Comparison of ENCODE assay signal across 12 cellular contexts in the genomic region with DNA sequence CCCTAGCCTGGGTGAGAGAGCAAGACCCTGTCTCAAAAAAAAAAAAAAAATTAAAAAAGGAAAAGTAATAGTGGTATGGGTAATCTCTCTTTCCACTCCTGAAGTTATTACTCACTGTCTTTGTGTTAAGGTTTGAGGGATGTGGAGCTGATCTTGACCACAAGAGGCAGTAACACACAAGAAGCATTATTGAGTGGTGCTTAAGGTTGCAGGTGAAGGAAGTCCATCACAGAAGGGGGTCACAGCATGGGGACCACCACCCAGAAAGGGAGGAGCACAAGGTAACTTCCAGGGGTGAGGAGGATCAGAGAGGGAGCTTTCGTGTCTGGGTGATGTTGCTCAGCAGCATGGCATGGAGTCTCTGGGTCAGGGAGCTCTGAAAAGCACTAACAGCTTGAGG.
A peak's percentile ranks its signal among the peaks of the same experiment; 100 is the strongest.
DNase-seq lines count a peak whose midpoint lies in the region; ATAC-seq and TF ChIP-seq lines count a peak whose summit lies in the region.
"Had no signal": no experiment of that assay in that cellular context is flagged by ENCODE, and none has a peak within 500 bp of the region (broad histone marks: within the 10 kb centered on the region; RNA-seq: fewer than 3 reads in every experiment).

No MANE protein-coding gene starts in this region.

- H3K36me3 Mint-ChIP-seq in neural progenitor cell = no peaks in the 10 kb centered on the region
- H3K36me3 Mint-ChIP-seq: activated CD8-positive, alpha-beta memory T cell treated with anti-CD3 and anti-CD28 coated beads, Interleukin-2, amount 10 ng/mL, durations not matched to agents 7 days and 5 days had no signal

- CTCF ChIA-PET in GM10248 (lab: Yijun Ruan, JAX) = interaction anchor here (1.0 to 2.9 kb wide), 5 partner anchors 9 to 903 kb away, joined by 3 to 12 read pairs (median 3); no protein-coding TSS in a partner anchor

- H3K4me3 Mint-ChIP-seq in neural progenitor cell = no peak overlapping the region
- H3K4me3 Mint-ChIP-seq: activated CD8-positive, alpha-beta memory T cell treated with anti-CD3 and anti-CD28 coated beads, Interleukin-2, amount 10 ng/mL, durations not matched to agents 7 days and 5 days had no signal

- DNase-seq in GM10248 (ENCODE audit: extremely low spot score) = peak; percentile 28
- DNase-seq in astrocyte of the spinal cord (ENCODE audit: low read depth, low spot score) = no peak
- peak; percentile 13 for DNase-seq in neural progenitor cell (ENCODE audit: low spot score)
- DNase-seq in colonic mucosa = no peak
- DNase-seq in NCI-H2029 treated with DMSO at 0.1 percent for 48 hours (lab: John Stamatoyannopoulos, UW) = no peak
- no peak for DNase-seq in DMS79 (lab: John Stamatoyannopoulos, UW)
- DNase-seq: activated CD8-positive, alpha-beta memory T cell treated with anti-CD3 and anti-CD28 coated beads, Interleukin-2, amount 10 ng/mL, durations not matched to agents 7 days and 5 days; NCI-H2171 had no signal

- H3K9me3 Mint-ChIP-seq in neural progenitor cell = peaks cover 7% of the 10 kb centered on the region

- peaks cover 4% of the 10 kb centered on the region for H3K27me3 Mint-ChIP-seq in neural progenitor cell (ENCODE audit: insufficient read depth, low read depth)
- H3K27me3 Mint-ChIP-seq: activated CD8-positive, alpha-beta memory T cell treated with anti-CD3 and anti-CD28 coated beads, Interleukin-2, amount 10 ng/mL, durations not matched to agents 7 days and 5 days had no signal

- H3K79me2 ChIP-seq in neural progenitor cell (ENCODE audit: low read depth) = no peaks in the 10 kb centered on the region

- no peaks in the 10 kb centered on the region for H3F3A ChIP-seq in neural progenitor cell (ENCODE audit: low read depth)

- no peak overlapping the region for H3K4me2 ChIP-seq in neural progenitor cell

- H3K4me3 ChIP-seq in astrocyte of the spinal cord (ENCODE audit: low read depth, low read length) = no peak overlapping the region
- H3K4me3 ChIP-seq in neural progenitor cell = no peak overlapping the region
- H3K4me3 ChIP-seq in colonic mucosa = no peak overlapping the region
- H3K4me3 ChIP-seq: suprapubic skin had no signal

- no peak overlapping the region for H3K27ac Mint-ChIP-seq in neural progenitor cell
- H3K27ac Mint-ChIP-seq: activated CD8-positive, alpha-beta memory T cell treated with anti-CD3 and anti-CD28 coated beads, Interleukin-2, amount 10 ng/mL, durations not matched to agents 7 days and 5 days had no signal

- H3K9ac ChIP-seq in neural progenitor cell (no peak overlapping the region), colonic mucosa (ENCODE audit: low read depth in 2 of 2, low read length in 2 of 2) (no peak overlapping the region)

- ATAC-seq in HG02642 (IDR thresholded peaks at IDR 0.05; ENCODE audit: poor library complexity, unreplicated experiment) (peak; percentile 56), HG02840 (IDR thresholded peaks at IDR 0.05; ENCODE audit: low FRiP score, unreplicated experiment) (no peak)
- ATAC-seq: activated CD8-positive, alpha-beta memory T cell treated with anti-CD3 and anti-CD28 coated beads, Interleukin-2, amount 10 ng/mL, durations not matched to agents 7 days and 5 days had no signal

- POLR2A ChIA-PET in GM10248 (lab: Yijun Ruan, JAX) = no interaction called here

- in situ Hi-C loops in astrocyte of the spinal cord (cut with HindIII; ENCODE audit: low sequenced_read_pairs) = no loop called here

- H3K27ac ChIP-seq in neural progenitor cell (no peak overlapping the region), colonic mucosa (no peak overlapping the region)
- H3K27ac ChIP-seq: epithelial cell of prostate, suprapubic skin had no signal

- H3K36me3 ChIP-seq in neural progenitor cell = no peaks in the 10 kb centered on the region
- H3K36me3 ChIP-seq in colonic mucosa = no peaks in the 10 kb centered on the region
- H3K36me3 ChIP-seq: suprapubic skin had no signal

- H3K4me1 Mint-ChIP-seq in neural progenitor cell = no peaks in the 10 kb centered on the region
- H3K4me1 Mint-ChIP-seq: activated CD8-positive, alpha-beta memory T cell treated with anti-CD3 and anti-CD28 coated beads, Interleukin-2, amount 10 ng/mL, durations not matched to agents 7 days and 5 days had no signal

- no peaks in the 10 kb centered on the region for H3K27me3 ChIP-seq in neural progenitor cell
- no peaks in the 10 kb centered on the region for H3K27me3 ChIP-seq in colonic mucosa
- H3K27me3 ChIP-seq: suprapubic skin had no signal

- H3K4me1 ChIP-seq in neural progenitor cell = no peaks in the 10 kb centered on the region
- H3K4me1 ChIP-seq in colonic mucosa = no peaks in the 10 kb centered on the region
- H3K4me1 ChIP-seq: suprapubic skin had no signal

- no peak overlapping the region for H2AFZ ChIP-seq in neural progenitor cell (replicated peaks)

- H3K9me3 ChIP-seq in neural progenitor cell (ENCODE audit: low read depth) = no peaks in the 10 kb centered on the region
- H3K9me3 ChIP-seq in colonic mucosa = no peaks in the 10 kb centered on the region
- H3K9me3 ChIP-seq: suprapubic skin had no signal

- intact Hi-C loops in colonic mucosa (cut with DNase I) = no loop called here

- no peaks in the 10 kb centered on the region for H4K20me1 ChIP-seq in neural progenitor cell (ENCODE audit: low read depth)

- TF ChIP-seq CTCF in GM10248 (IDR thresholded peaks at IDR 0.05; ENCODE audit: control extremely low read depth, extremely low read depth, low read depth, missing control alignments) = peak; percentile 30
- peak; percentile 9 for TF ChIP-seq CTCF in astrocyte of the spinal cord (IDR thresholded peaks at IDR 0.05; ENCODE audit: low read depth, low read length)
- TF ChIP-seq CTCF in neural progenitor cell (IDR thresholded peaks at IDR 0.05) = peak; percentile 52
- TF ChIP-seq CTCF in colonic mucosa (IDR thresholded peaks at IDR 0.05) = no peak

Comparison
In these comparisons a context has a peak if more than half of its experiments do, and no peak if none do; other contexts are left out.
1. DNase-seq: peak in GM10248 (single experiment) and neural progenitor cell (single experiment); none in astrocyte of the spinal cord (single experiment), colonic mucosa (single experiment), NCI-H2029 treated with DMSO at 0.1 percent for 48 hours (single experiment) and DMS79 (single experiment).